In the genomic region with DNA sequence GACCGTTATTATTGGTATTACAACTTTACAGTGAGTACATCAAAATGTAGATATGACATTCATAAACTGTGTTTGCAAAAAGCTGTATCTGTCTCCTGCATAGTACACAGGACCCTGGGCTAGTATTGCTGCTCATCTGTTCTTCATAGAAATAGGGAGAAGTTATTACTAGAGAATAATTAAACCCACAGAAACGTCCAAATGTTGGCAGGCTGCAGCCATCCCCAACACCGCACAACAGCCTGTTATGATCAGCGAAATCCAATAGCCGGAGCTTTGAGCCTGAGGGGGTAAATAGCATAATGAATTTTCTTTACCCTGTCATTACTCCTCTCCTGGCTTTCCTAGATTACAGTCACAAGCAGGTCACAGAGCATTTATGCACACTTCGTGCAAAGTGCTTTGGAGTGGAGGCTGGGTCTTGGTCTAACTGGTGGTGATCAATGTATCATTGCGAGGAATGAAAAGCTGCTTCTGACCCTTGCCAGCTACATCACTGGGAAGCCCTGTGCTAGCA, we compare ENCODE assay signal across 23 cellular contexts.
DNase-seq lines count a peak whose midpoint lies in the region; ATAC-seq and TF ChIP-seq lines count a peak whose summit lies in the region.
"Had no signal": no experiment of that assay in that cellular context is flagged by ENCODE, and none has a peak within 500 bp of the region (broad histone marks: within the 10 kb centered on the region; RNA-seq: fewer than 3 reads in every experiment).

No MANE protein-coding gene starts in this region.

- H3K36me3 Mint-ChIP-seq in brain: no peaks in the 10 kb centered on the region
- H3K36me3 Mint-ChIP-seq in nephron (ENCODE audit: low read depth): no peaks in the 10 kb centered on the region
- H3K36me3 Mint-ChIP-seq: activated CD4-positive, alpha-beta memory T cell treated with anti-CD3 and anti-CD28 coated beads for 36 hours; activated naive CD8-positive, alpha-beta T cell treated with anti-CD3 and anti-CD28 coated beads for 36 hours; CD4-positive, CD25-positive, alpha-beta regulatory T cell; naive thymus-derived CD4-positive, alpha-beta T cell had no signal

- ATAC-seq in GM18511 (IDR thresholded peaks at IDR 0.05; ENCODE audit: unreplicated experiment): no peak
- no peak for ATAC-seq in GM21619 (IDR thresholded peaks at IDR 0.05; ENCODE audit: unreplicated experiment)
- ATAC-seq in HG02763 (IDR thresholded peaks at IDR 0.05; ENCODE audit: unreplicated experiment): no peak
- ATAC-seq: naive thymus-derived CD4-positive, alpha-beta T cell; stimulated activated naive CD8-positive, alpha-beta T cell treated with anti-CD3 and anti-CD28 coated beads, Interleukin-15, Interleukin-2, amounts not matched to agents 100 U/mL and 50 U/mL, for 24 hours had no signal

- H3K27ac Mint-ChIP-seq in brain (peak overlapping the region in 4 of 5 experiments; percentile 13 to 87 (median 70)), nephron (peak overlapping the region; percentile 58 to 87 (median 86))
- H3K27ac Mint-ChIP-seq: activated B cell treated with CpG ODN at 0.5 μM for 24 hours; activated CD4-positive, alpha-beta memory T cell treated with anti-CD3 and anti-CD28 coated beads for 36 hours; activated naive CD8-positive, alpha-beta T cell treated with anti-CD3 and anti-CD28 coated beads for 36 hours; CD4-positive, CD25-positive, alpha-beta regulatory T cell; naive thymus-derived CD4-positive, alpha-beta T cell had no signal

- TF ChIP-seq CTCF in brain (conservative IDR thresholded peaks at IDR 0.05) (no peak), nephron (IDR thresholded peaks at IDR 0.05; ENCODE audit: unreplicated experiment in 3 of 3) (no peak)

- peaks cover 0 to 9% (median 1%) of the 10 kb centered on the region in 5 experiments for H3K9me3 Mint-ChIP-seq in brain
- H3K9me3 Mint-ChIP-seq in nephron: no peaks in the 10 kb centered on the region
- H3K9me3 Mint-ChIP-seq: activated B cell treated with CpG ODN at 0.5 μM for 24 hours; activated CD4-positive, alpha-beta memory T cell treated with anti-CD3 and anti-CD28 coated beads for 36 hours; activated naive CD8-positive, alpha-beta T cell treated with anti-CD3 and anti-CD28 coated beads for 36 hours; naive thymus-derived CD4-positive, alpha-beta T cell had no signal

- DNase-seq in AG20443 (ENCODE audit: low spot score) (peak; percentile 28), NCI-H146 (lab: John Stamatoyannopoulos, UW) (peak; percentile 48)
- DNase-seq in stimulated activated CD8-positive, alpha-beta memory T cell treated with anti-CD3 and anti-CD28 coated beads, Interleukin-4, amount 100 ng/mL, for 48 hours: no peak
- DNase-seq: activated B cell treated with CpG ODN at 0.5 μM for 24 hours; activated CD4-positive, alpha-beta memory T cell treated with anti-CD3 and anti-CD28 coated beads for 36 hours; activated effector memory CD4-positive, alpha-beta T cell treated with Interleukin-2 at 50 U/mL for 16 hours; activated naive CD8-positive, alpha-beta T cell treated with anti-CD3 and anti-CD28 coated beads for 36 hours; CD4-positive, CD25-positive, alpha-beta regulatory T cell; heart right ventricle; KBM-7; naive thymus-derived CD4-positive, alpha-beta T cell; NCI-H2171 treated with DMSO at 0.1 percent for 48 hours; NCI-H526 treated with DMSO at 0.1 percent for 48 hours; OCI-M1; right cardiac atrium; stimulated activated CD4-positive, alpha-beta T cell treated with anti-CD3 and anti-CD28 coated beads, Interleukin-4, amount 100 ng/mL, for 4 hours; stimulated activated naive CD8-positive, alpha-beta T cell treated with anti-CD3 and anti-CD28 coated beads, Interleukin-15, Interleukin-2, amounts not matched to agents 100 U/mL and 50 U/mL, for 24 hours; thyroid gland had no signal

- H3K4me3 Mint-ChIP-seq in brain: no peak overlapping the region
- no peak overlapping the region for H3K4me3 Mint-ChIP-seq in nephron
- H3K4me3 Mint-ChIP-seq: activated B cell treated with CpG ODN at 0.5 μM for 24 hours; activated CD4-positive, alpha-beta memory T cell treated with anti-CD3 and anti-CD28 coated beads for 36 hours; activated naive CD8-positive, alpha-beta T cell treated with anti-CD3 and anti-CD28 coated beads for 36 hours; CD4-positive, CD25-positive, alpha-beta regulatory T cell; naive thymus-derived CD4-positive, alpha-beta T cell had no signal

- H3K4me1 Mint-ChIP-seq in brain: peaks cover 50% of the 10 kb centered on the region
- peaks cover 47% of the 10 kb centered on the region for H3K4me1 Mint-ChIP-seq in nephron
- H3K4me1 Mint-ChIP-seq: activated B cell treated with CpG ODN at 0.5 μM for 24 hours; activated naive CD8-positive, alpha-beta T cell treated with anti-CD3 and anti-CD28 coated beads for 36 hours had no signal

- peaks cover 3% of the 10 kb centered on the region for H3K27me3 Mint-ChIP-seq in brain
- H3K27me3 Mint-ChIP-seq in nephron (ENCODE audit: low read depth): no peaks in the 10 kb centered on the region
- H3K27me3 Mint-ChIP-seq: activated B cell treated with CpG ODN at 0.5 μM for 24 hours; activated naive CD8-positive, alpha-beta T cell treated with anti-CD3 and anti-CD28 coated beads for 36 hours; naive thymus-derived CD4-positive, alpha-beta T cell had no signal
